In genomic region chr7:67791918-67792317, GRCh38 we compare ENCODE assay signal across 22 cellular contexts.
A peak's percentile ranks its signal among the peaks of the same experiment; 100 is the strongest.
DNase-seq lines count a peak whose midpoint lies in the region; ATAC-seq lines count a peak whose summit lies in the region.
"Had no signal": no experiment of that assay in that cellular context is flagged by ENCODE, and none has a peak within 500 bp of the region (broad histone marks: within the 10 kb centered on the region; RNA-seq: fewer than 3 reads in every experiment).

No MANE protein-coding gene starts in this region.

- DNase-seq in DMS 273 (lab: John Stamatoyannopoulos, UW; ENCODE audit: unreplicated experiment) (peak; percentile 55), DMS 273 treated with DMSO at 0.1 percent for 48 hours (lab: John Stamatoyannopoulos, UW) (peak; percentile 42), NCI-H2171 treated with DMSO at 0.1 percent for 48 hours (lab: John Stamatoyannopoulos, UW) (peak; percentile 75), immature natural killer cell (no peak), NCI-H82 (lab: John Stamatoyannopoulos, UW) (no peak)
- DNase-seq: 8988T; ACHN; BE2C; C1 segment of cervical spinal cord; CD4-positive, alpha-beta memory T cell; CD4-positive, CD25-positive, alpha-beta regulatory T cell; CD8-positive, alpha-beta memory T cell; COR-L47; DMS153; DMS53; DMS79; DND-41; EL; GDM1 had no signal

- peaks cover 14 to 44% (median 19%) of the 10 kb centered on the region in 6 donors for H3K9me3 Mint-ChIP-seq in immature natural killer cell

- H3K27ac Mint-ChIP-seq in immature natural killer cell, result no peak overlapping the region
- H3K27ac Mint-ChIP-seq: CD14-positive monocyte; CD4-positive, alpha-beta memory T cell; CD8-positive, alpha-beta memory T cell had no signal

- H3K27me3 Mint-ChIP-seq in immature natural killer cell (ENCODE audit: low read depth in 3 of 3), result peaks cover 0 to 3% (median 0%) of the 10 kb centered on the region in 3 donors
- H3K27me3 Mint-ChIP-seq: CD4-positive, alpha-beta memory T cell; CD4-positive, CD25-positive, alpha-beta regulatory T cell had no signal

- peaks cover 0 to 5% (median 0%) of the 10 kb centered on the region in 3 donors for H3K36me3 Mint-ChIP-seq in immature natural killer cell
- H3K36me3 Mint-ChIP-seq: CD14-positive monocyte; CD4-positive, alpha-beta memory T cell; CD4-positive, CD25-positive, alpha-beta regulatory T cell; CD8-positive, alpha-beta memory T cell had no signal

- H3K4me3 Mint-ChIP-seq in immature natural killer cell, result no peak overlapping the region
- H3K4me3 Mint-ChIP-seq: CD14-positive monocyte; CD4-positive, alpha-beta memory T cell; CD4-positive, CD25-positive, alpha-beta regulatory T cell; CD8-positive, alpha-beta memory T cell had no signal

- no peak for ATAC-seq in HG03520 (IDR thresholded peaks at IDR 0.05; ENCODE audit: unreplicated experiment)
- ATAC-seq: GM12878 had no signal

- no peaks in the 10 kb centered on the region for H3K4me1 Mint-ChIP-seq in immature natural killer cell
- H3K4me1 Mint-ChIP-seq: CD14-positive monocyte; CD4-positive, alpha-beta memory T cell; CD4-positive, CD25-positive, alpha-beta regulatory T cell; CD8-positive, alpha-beta memory T cell had no signal

Comparison
In these comparisons a context has a peak if more than half of its experiments do, and no peak if none do; other contexts are left out.
1. DNase-seq: peak in DMS 273 (single experiment), DMS 273 treated with DMSO at 0.1 percent for 48 hours (single experiment) and NCI-H2171 treated with DMSO at 0.1 percent for 48 hours (single experiment); none in immature natural killer cell (0 of 3) and NCI-H82 (single experiment).